ENCODE assay signal across 19 cellular contexts in genomic region chr17:82219753-82220709, GRCh38.
"Had no signal": no experiment of that assay in that cellular context is flagged by ENCODE, and none has a peak within 500 bp of the region (broad histone marks: within the 10 kb centered on the region; RNA-seq: fewer than 3 reads in every experiment).

No MANE protein-coding gene starts in this region.

- DNase-seq: effector CD4-positive, alpha-beta T cell; foreskin melanocyte; kidney glomerular epithelial cell; mammary epithelial cell; naive thymus-derived CD8-positive, alpha-beta T cell; nucleus accumbens; stimulated activated CD4-positive, alpha-beta T cell treated with anti-CD3 and anti-CD28 coated beads, Interleukin-2, amount 100 ng/mL, for 48 hours; stimulated activated naive CD4-positive, alpha-beta T cell treated with Interleukin-2 at 50 U/mL for 16 hours; thyroid gland; upper lobe of left lung; uterus had no signal

- H3K4me3 ChIP-seq: hepatocyte, mucosa of descending colon, pancreas, smooth muscle cell, suprapubic skin, thyroid gland, upper lobe of left lung, uterus had no signal

- H3K9me3 Mint-ChIP-seq: naive thymus-derived CD8-positive, alpha-beta T cell had no signal

- H3K36me3 ChIP-seq: pancreas, suprapubic skin, thyroid gland, upper lobe of left lung, uterus had no signal

- H3K9me3 ChIP-seq: mucosa of descending colon, pancreas, suprapubic skin, thyroid gland, upper lobe of left lung, uterus had no signal

- H3K27me3 ChIP-seq: hepatocyte, pancreas, suprapubic skin, thyroid gland, upper lobe of left lung, uterus had no signal

- H3K4me2 ChIP-seq: hepatocyte had no signal

- ATAC-seq: left lobe of liver; mucosa of descending colon; naive thymus-derived CD8-positive, alpha-beta T cell; pancreas; right cardiac atrium had no signal

- H3K27ac ChIP-seq: hepatocyte, pancreas, suprapubic skin, thyroid gland, uterus had no signal

- H3K36me3 Mint-ChIP-seq: naive thymus-derived CD8-positive, alpha-beta T cell had no signal

- H3K27ac Mint-ChIP-seq: progenitor cell of endocrine pancreas had no signal

- H3K4me1 ChIP-seq: uterus had no signal

- H2AFZ ChIP-seq: hepatocyte had no signal

- H3K27me3 Mint-ChIP-seq: naive thymus-derived CD8-positive, alpha-beta T cell had no signal
